In the genomic region with DNA sequence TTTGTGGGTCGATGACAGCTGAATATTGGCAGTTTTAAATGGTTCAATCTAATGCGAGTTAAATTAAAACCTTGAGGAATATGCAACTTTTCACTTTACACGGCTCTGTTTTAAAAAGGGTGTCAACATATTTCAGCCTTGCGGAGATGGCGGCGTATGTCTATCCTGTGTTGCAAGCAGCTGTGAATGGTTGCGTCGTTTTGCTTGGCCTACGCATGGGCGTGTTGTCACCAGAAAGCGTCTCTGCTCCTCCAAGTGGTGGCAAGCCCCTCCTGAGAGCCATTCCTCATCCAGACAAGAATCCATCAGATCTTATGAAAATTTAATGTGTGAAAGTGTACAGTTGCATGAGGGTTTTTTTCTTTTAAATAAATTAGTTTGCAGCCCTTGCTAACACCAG, we compare ENCODE assay signal across 29 cellular contexts.
"Had no signal": no experiment of that assay in that cellular context is flagged by ENCODE, and none has a peak within 500 bp of the region (broad histone marks: within the 10 kb centered on the region; RNA-seq: fewer than 3 reads in every experiment).

No MANE protein-coding gene starts in this region.

- H3K27me3 ChIP-seq: cardiac muscle cell, colonic mucosa, neural progenitor cell, right lobe of liver, upper lobe of left lung, vagina had no signal

- H3K4me3 ChIP-seq: adrenal gland, cardiac muscle cell, colonic mucosa, esophagus squamous epithelium, left ventricle myocardium inferior, lung, neural progenitor cell, right lobe of liver, upper lobe of left lung, vagina had no signal

- H3K4me1 ChIP-seq: adrenal gland, colonic mucosa, esophagus squamous epithelium, neural progenitor cell, right lobe of liver, vagina had no signal

- H3K9me3 ChIP-seq: adrenal gland, colonic mucosa, esophagus squamous epithelium, left ventricle myocardium inferior, right lobe of liver, upper lobe of left lung, vagina had no signal

- H3K27ac ChIP-seq: adrenal gland, cardiac muscle cell, colonic mucosa, epithelial cell of prostate, esophagus squamous epithelium, left ventricle myocardium inferior, neural progenitor cell, right lobe of liver, upper lobe of left lung, vagina, WERI-Rb-1 had no signal

- H3K36me3 ChIP-seq: adrenal gland, cardiac muscle cell, colonic mucosa, esophagus squamous epithelium, left ventricle myocardium inferior, neural progenitor cell, right lobe of liver, upper lobe of left lung, vagina, WERI-Rb-1 had no signal

- DNase-seq: activated CD4-positive, alpha-beta memory T cell treated with anti-CD3 and anti-CD28 coated beads for 36 hours; activated CD4-positive, alpha-beta T cell treated with anti-CD3 and anti-CD28 coated beads, Interleukin-2, amount 10 ng/mL, durations not matched to agents 24 days and 14 days; activated CD4-positive, CD25-positive, alpha-beta regulatory T cell treated with anti-CD3 and anti-CD28 coated beads, Interleukin-2, amount 50 U/mL, for 72 hours; activated CD8-positive, alpha-beta memory T cell treated with anti-CD3 and anti-CD28 coated beads, Interleukin-2, amount 50 U/mL, for 4 hours; activated effector memory CD4-positive, alpha-beta T cell treated with anti-CD3 and anti-CD28 coated beads, Interleukin-2, amount 50 U/mL, for 16 hours; activated naive CD4-positive, alpha-beta T cell treated with anti-CD3 and anti-CD28 coated beads for 36 hours; activated naive CD8-positive, alpha-beta T cell treated with anti-CD3 and anti-CD28 coated beads for 36 hours; activated T-cell treated with anti-CD3 and anti-CD28 coated beads, Interleukin-2, amount 50 U/mL, for 1 hour; adrenal gland; aorta; cerebellar nuclear complex; colonic mucosa; effector CD8-positive, alpha-beta T cell; esophagus squamous epithelium; foreskin melanocyte; left ventricle myocardium inferior; mesendoderm; natural killer cell; right lobe of liver; stimulated activated CD4-positive, alpha-beta T cell treated with anti-CD3 and anti-CD28 coated beads, Interleukin-12 subunit alpha, Interleukin-12 subunit beta, amount 100 ng/mL, for 4 hours; stimulated activated CD4-positive, alpha-beta T cell treated with anti-CD3 and anti-CD28 coated beads, Interleukin-4, amount 100 ng/mL, for 1 hour; T-helper 9 cell; upper lobe of left lung; WERI-Rb-1 had no signal

- ATAC-seq: natural killer cell, right lobe of liver had no signal
